In the genomic region with DNA sequence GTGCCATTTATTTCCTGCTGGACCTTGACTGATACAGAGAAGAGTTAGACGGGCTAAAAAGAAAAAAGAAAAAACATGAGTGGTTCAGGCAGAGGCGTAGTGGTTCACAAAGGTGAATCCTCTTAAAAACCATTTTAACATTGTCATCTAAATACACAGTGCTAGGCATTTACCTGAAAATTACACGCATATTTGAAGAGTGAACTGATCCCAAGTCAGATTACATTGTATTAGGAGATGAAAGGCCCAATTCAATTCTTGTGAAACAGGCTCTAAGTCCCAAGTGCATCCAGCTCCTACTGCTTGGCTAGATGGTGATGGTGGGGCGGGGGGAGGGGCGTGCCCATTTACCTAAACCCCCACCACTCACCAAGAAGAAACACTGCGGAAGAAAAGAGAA, we compare ENCODE assay signal across 8 cellular contexts.
"Had no signal": no experiment of that assay in that cellular context is flagged by ENCODE, and none has a peak within 500 bp of the region (broad histone marks: within the 10 kb centered on the region; RNA-seq: fewer than 3 reads in every experiment).

No MANE protein-coding gene starts in this region.

- FAIRE-seq: G401.6, GM12878, GM12891, GM12892, GM18507, GM19239 had no signal

- ATAC-seq: GM12878 had no signal

- H3K4me3 ChIP-seq: GM12878 had no signal

- DNase-seq: GDM1, GF-D8 had no signal
